In the genomic region with DNA sequence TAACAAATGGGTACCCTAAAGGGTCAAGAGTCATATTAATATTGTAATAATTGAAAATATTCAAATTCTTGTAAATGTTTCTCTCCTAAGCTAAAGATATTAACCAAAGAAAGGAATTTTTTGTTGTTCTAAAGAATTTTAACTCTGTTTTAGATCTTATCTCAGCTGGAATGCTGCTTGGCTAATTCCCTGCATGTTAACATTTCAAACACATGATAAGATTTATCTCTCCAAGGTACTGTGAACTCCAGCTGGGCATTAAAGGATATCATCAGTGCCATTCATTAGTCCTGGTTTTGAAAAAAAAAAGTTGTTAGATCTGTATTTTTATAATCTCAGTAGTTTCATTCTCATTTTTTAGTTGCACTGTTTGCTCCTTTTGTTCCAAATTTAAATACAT, we compare ENCODE assay signal across 18 cellular contexts.
"Had no signal": no experiment of that assay in that cellular context is flagged by ENCODE, and none has a peak within 500 bp of the region (broad histone marks: within the 10 kb centered on the region; RNA-seq: fewer than 3 reads in every experiment).

No MANE protein-coding gene starts in this region.

- H3K9me3 ChIP-seq: ovary had no signal

- H3K4me3 ChIP-seq: cardiac muscle cell, heart right ventricle, left ventricle myocardium inferior, neural progenitor cell, ovary, skin epidermis, tibial nerve had no signal

- H3K27ac ChIP-seq: cardiac muscle cell, heart right ventricle, left ventricle myocardium inferior, neural progenitor cell, ovary, skin epidermis, tibial nerve had no signal

- H2AFZ ChIP-seq: neural progenitor cell had no signal

- FAIRE-seq: frontal cortex, kidney, TTC549 had no signal

- H3K4me2 ChIP-seq: neural progenitor cell had no signal

- ATAC-seq: activated CD8-positive, alpha-beta memory T cell treated with anti-CD3 and anti-CD28 coated beads, Interleukin-2, amount 10 ng/mL, durations not matched to agents 7 days and 5 days; heart right ventricle; stimulated activated effector memory CD8-positive, alpha-beta T cell treated with anti-CD3 and anti-CD28 coated beads, Interleukin-12 subunit alpha, Interleukin-12 subunit beta, amount 100 ng/mL, for 72 hours had no signal

- H3K27me3 ChIP-seq: cardiac muscle cell, heart right ventricle, neural progenitor cell, ovary, tibial nerve had no signal

- DNase-seq: activated CD4-positive, CD25-positive, alpha-beta regulatory T cell; activated CD8-positive, alpha-beta memory T cell treated with anti-CD3 and anti-CD28 coated beads, Interleukin-2, amount 10 ng/mL, durations not matched to agents 7 days and 5 days; activated effector memory CD4-positive, alpha-beta T cell treated with Interleukin-2 at 50 U/mL for 16 hours; activated T-cell treated with anti-CD3 and anti-CD28 coated beads, Interleukin-2, amount 50 U/mL, for 24 hours; anterior cingulate cortex; heart right ventricle; kidney; left ventricle myocardium inferior; midbrain; ovary; T-helper 2 cell had no signal

- H3K9ac ChIP-seq: neural progenitor cell had no signal

- H3K36me3 ChIP-seq: cardiac muscle cell, heart right ventricle, ovary had no signal

- H3K4me1 ChIP-seq: neural progenitor cell had no signal
